30 cellular contexts compared by ENCODE assay signal in genomic region chr14:55404170-55404569, GRCh38. TPM values are rescaled to one million over a fixed set of nuclear protein-coding genes. Genes with fewer than 3 reads are reported as not detected.
DNase-seq lines count a peak whose midpoint lies in the region; ATAC-seq and TF ChIP-seq lines count a peak whose summit lies in the region.
"Had no signal": no experiment of that assay in that cellular context is flagged by ENCODE, and none has a peak within 500 bp of the region (broad histone marks: within the 10 kb centered on the region; RNA-seq: fewer than 3 reads in every experiment).

No MANE protein-coding gene starts in this region.

- no peak overlapping the region for H2BK5ac ChIP-seq in mesenchymal stem cell (ENCODE audit: low read depth, low read length, poor library complexity, severe bottlenecking)

- peak overlapping the region; percentile 20 for H3K4me2 ChIP-seq in Karpas-422 (ENCODE audit: low read depth, low read length, poor library complexity, severe bottlenecking)
- H3K4me2 ChIP-seq in mesenchymal stem cell (ENCODE audit: low read length, poor library complexity, severe bottlenecking) = no peak overlapping the region

- TF ChIP-seq CTCF in heart left ventricle (IDR thresholded peaks at IDR 0.05) (no peak), foreskin keratinocyte (conservative IDR thresholded peaks at IDR 0.05) (no peak)

- H3K27me3 ChIP-seq in heart left ventricle (no peaks in the 10 kb centered on the region), right cardiac atrium (ENCODE audit: control insufficient read depth, insufficient read depth) (no peaks in the 10 kb centered on the region), Karpas-422 (ENCODE audit: low read length) (no peaks in the 10 kb centered on the region), mesenchymal stem cell (ENCODE audit: control insufficient read depth in 1 of 2, insufficient read depth in 1 of 2, low read length in 2 of 2) (no peaks in the 10 kb centered on the region), foreskin keratinocyte (no peaks in the 10 kb centered on the region)
- H3K27me3 ChIP-seq: cardiac muscle cell, left lung, neutrophil, sigmoid colon had no signal

- DNase-seq in heart left ventricle (no peak), right cardiac atrium (no peak), Karpas-422 (no peak), mesenchymal stem cell (no peak), NOMO-1 treated with DMSO at 0.1 percent for 48 hours (lab: John Stamatoyannopoulos, UW; ENCODE audit: unreplicated experiment) (no peak), NCI-H1105 treated with DMSO at 0.1 percent for 48 hours (lab: John Stamatoyannopoulos, UW) (no peak), foreskin keratinocyte (no peak)
- DNase-seq: activated CD4-positive, alpha-beta T cell treated with anti-CD3 and anti-CD28 coated beads for 4 hours; activated CD8-positive, alpha-beta memory T cell treated with anti-CD3 and anti-CD28 coated beads, Interleukin-2, amount 10 ng/mL, durations not matched to agents 7 days and 5 days; aorta; Caco-2; effector CD8-positive, alpha-beta T cell; left lung; MV-4-11; NCI-H1694 treated with DMSO at 0.1 percent for 48 hours; NCI-H446 treated with DMSO at 0.1 percent for 48 hours; NCI-H774; sigmoid colon; stimulated activated CD4-positive, alpha-beta T cell treated with anti-CD3 and anti-CD28 coated beads, Interleukin-4, amount 100 ng/mL, for 1 hour; substantia nigra; SW 1271; T-helper 9 cell had no signal

- H2AFZ ChIP-seq in Karpas-422 (ENCODE audit: low read length) (no peak overlapping the region), mesenchymal stem cell (ENCODE audit: low read depth, low read length) (no peak overlapping the region)

- H3K14ac ChIP-seq in mesenchymal stem cell (ENCODE audit: low read length in 2 of 2) = no peak overlapping the region

- intact Hi-C loops in heart left ventricle (cut with DNase I) = no loop called here
- intact Hi-C loops in right cardiac atrium (cut with DNase I) = no loop called here

- H3K79me2 ChIP-seq in Karpas-422 (ENCODE audit: low read length) = peaks cover 90% of the 10 kb centered on the region

- H3K18ac ChIP-seq in mesenchymal stem cell (ENCODE audit: low read depth in 1 of 2, low read length in 2 of 2) = no peak overlapping the region

- H3K4me1 ChIP-seq in heart left ventricle (peaks cover 0 to 41% (median 19%) of the 10 kb centered on the region in 12 donors), right cardiac atrium (ENCODE audit: control insufficient read depth, insufficient read depth, low read length) (peaks cover 1% of the 10 kb centered on the region), Karpas-422 (ENCODE audit: low read length) (peaks cover 29% of the 10 kb centered on the region), mesenchymal stem cell (ENCODE audit: control insufficient read depth, insufficient read depth, low read depth, low read length) (no peaks in the 10 kb centered on the region), foreskin keratinocyte (peaks cover 5% of the 10 kb centered on the region)
- H3K4me1 ChIP-seq: Caco-2, left lung had no signal

- H4K91ac ChIP-seq in mesenchymal stem cell (ENCODE audit: low read length) = no peak overlapping the region

- no peak overlapping the region for H3K9ac ChIP-seq in Karpas-422 (ENCODE audit: low read length)
- peak overlapping the region; percentile 17 for H3K9ac ChIP-seq in mesenchymal stem cell (ENCODE audit: low read length)

- H3K9me3 ChIP-seq in heart left ventricle = no peaks in the 10 kb centered on the region
- no peaks in the 10 kb centered on the region for H3K9me3 ChIP-seq in right cardiac atrium (ENCODE audit: control insufficient read depth, low read length)
- H3K9me3 ChIP-seq in Karpas-422 (ENCODE audit: low read length) = no peaks in the 10 kb centered on the region
- H3K9me3 ChIP-seq in mesenchymal stem cell (ENCODE audit: control insufficient read depth, low read length) = no peaks in the 10 kb centered on the region
- H3K9me3 ChIP-seq: Caco-2, left lung, neutrophil, sigmoid colon had no signal

- no peak overlapping the region for H2BK12ac ChIP-seq in mesenchymal stem cell (ENCODE audit: low read length in 2 of 2)

- WGBS in heart left ventricle, 4 donors = 43 to 54% (median 47%) methylated on average over 3 of the region's 3 CpGs
- 64% methylated on average over 3 of the region's 3 CpGs for WGBS in right cardiac atrium
- 92% methylated on average over 2 of the region's 3 CpGs for WGBS in mesenchymal stem cell

- no peak overlapping the region for H4K8ac ChIP-seq in mesenchymal stem cell (ENCODE audit: low read length)

- H3K23ac ChIP-seq in mesenchymal stem cell (ENCODE audit: low read length in 2 of 2) = no peak overlapping the region

- peaks cover 26% of the 10 kb centered on the region for H3K79me1 ChIP-seq in mesenchymal stem cell (replicated peaks; ENCODE audit: low read length, poor library complexity, severe bottlenecking)

- no peaks in the 10 kb centered on the region; the same call in 1 of the 2 replicates for H4K20me1 ChIP-seq in Karpas-422 (ENCODE audit: insufficient read depth, low read depth, low read length)

- H3K27ac ChIP-seq in heart left ventricle (peak overlapping the region in 4 of 12 donors; percentile 1 to 18 (median 8)), right cardiac atrium (ENCODE audit: low read length) (no peak overlapping the region), Karpas-422 (ENCODE audit: low read length) (no peak overlapping the region), mesenchymal stem cell (ENCODE audit: low read length, poor library complexity, severe bottlenecking) (no peak overlapping the region), foreskin keratinocyte (no peak overlapping the region)
- H3K27ac ChIP-seq: C4-2B, cardiac muscle cell, coronary artery, left lung, neutrophil, sigmoid colon had no signal

- no peak overlapping the region for H3K4me3 ChIP-seq in heart left ventricle
- no peak overlapping the region for H3K4me3 ChIP-seq in right cardiac atrium (ENCODE audit: low read length)
- H3K4me3 ChIP-seq in Karpas-422 (ENCODE audit: low read length) = no peak overlapping the region
- no peak overlapping the region for H3K4me3 ChIP-seq in mesenchymal stem cell (ENCODE audit: insufficient read depth in 1 of 2, low read depth in 1 of 2, low read length in 2 of 2)
- H3K4me3 ChIP-seq: cardiac muscle cell, coronary artery, left lung, sigmoid colon had no signal

- no peak for TF ChIP-seq POLR2A in heart left ventricle (IDR thresholded peaks at IDR 0.05)

- peak in 3 of 4 donors; percentile 53 to 70 (median 66) for ATAC-seq in heart left ventricle
- ATAC-seq in right cardiac atrium = no peak
- ATAC-seq in foreskin keratinocyte = no peak
- ATAC-seq: activated CD8-positive, alpha-beta memory T cell treated with anti-CD3 and anti-CD28 coated beads, Interleukin-2, amount 10 ng/mL, durations not matched to agents 7 days and 5 days; HCT116; left lung had no signal

- no peak overlapping the region for H3K4ac ChIP-seq in mesenchymal stem cell (ENCODE audit: low read depth in 1 of 2, low read length in 2 of 2)

- no peak overlapping the region for H2BK120ac ChIP-seq in mesenchymal stem cell (ENCODE audit: low read depth, low read length)

- no peaks in the 10 kb centered on the region for H3K9me2 ChIP-seq in Karpas-422 (replicated peaks; ENCODE audit: insufficient read depth, low read length)

- no peak overlapping the region for H2BK15ac ChIP-seq in mesenchymal stem cell (ENCODE audit: low read depth, poor library complexity, severe bottlenecking)

- peaks cover 0 to 7% (median 0%) of the 10 kb centered on the region in 9 donors for H3K36me3 ChIP-seq in heart left ventricle
- no peaks in the 10 kb centered on the region for H3K36me3 ChIP-seq in Karpas-422 (ENCODE audit: insufficient read depth, low read length)
- H3K36me3 ChIP-seq in mesenchymal stem cell (ENCODE audit: control insufficient read depth in 1 of 2, insufficient read depth in 2 of 2, low read depth in 1 of 2, low read length in 2 of 2) = peaks cover 4 to 6% of the 10 kb centered on the region in 2 experiments
- H3K36me3 ChIP-seq: cardiac muscle cell, left lung, neutrophil, sigmoid colon had no signal

- no peak overlapping the region for H2AK5ac ChIP-seq in mesenchymal stem cell (ENCODE audit: low read length, severe bottlenecking)

RNA-seq across cellular contexts. Expression of gene ATG14, which starts 7.5 kb away (rescaled TPM):
- total RNA-seq in heart left ventricle (10 to 100 TPM in 8 of 9 donors, 1 to 10 TPM in 1; 8.7 to 16.2 (median 12.9) TPM), right cardiac atrium (10 to 100 TPM in 3 of 4 donors, 1 to 10 TPM in 1; 8.0 to 12.9 (median 10.9) TPM), foreskin keratinocyte (6.3 and 7.8 TPM in 2 replicates)
- polyA plus RNA-seq in heart left ventricle (1 to 10 TPM; 5.9 to 9.1 TPM), right cardiac atrium (6.7 TPM), foreskin keratinocyte (2.0 and 2.3 TPM in 2 replicates)
- 12.6 and 13.2 TPM in 2 replicates for total RNA-seq in Karpas-422 (2014; rRNA removed; shearing (Covaris generic); ENCODE audit: low replicate concordance)
- 6.2 TPM for polyA plus RNA-seq in mesenchymal stem cell (2013, experiment 1 of 2)
- polyA plus RNA-seq in mesenchymal stem cell (2013, experiment 2 of 2) = 6.5 TPM

RNA-seq across cellular contexts. Expression of gene TBPL2, which starts 36.2 kb away (rescaled TPM):
- not detected for total RNA-seq in heart left ventricle
- polyA plus RNA-seq in heart left ventricle = not detected
- total RNA-seq in right cardiac atrium = not detected
- polyA plus RNA-seq in right cardiac atrium = not detected
- not detected in 2 replicates for total RNA-seq in Karpas-422 (2014; rRNA removed; shearing (Covaris generic); ENCODE audit: low replicate concordance)
- not detected for polyA plus RNA-seq in mesenchymal stem cell (2013, experiment 1 of 2)
- polyA plus RNA-seq in mesenchymal stem cell (2013, experiment 2 of 2) = not detected
- total RNA-seq in foreskin keratinocyte = not detected in 2 replicates
- polyA plus RNA-seq in foreskin keratinocyte = not detected in 2 replicates
- total RNA-seq: activated CD8-positive, alpha-beta memory T cell treated with anti-CD3 and anti-CD28 coated beads, Interleukin-2, amount 10 ng/mL, durations not matched to agents 7 days and 5 days; aorta; Caco-2; cardiac muscle cell; glomerular endothelial cell; left lung; mesenteric fat pad; posterior vena cava; sigmoid colon had no signal
- polyA plus RNA-seq: aorta, cardiac muscle cell, sigmoid colon had no signal

Comparison
In these comparisons a context has a peak if more than half of its experiments do, and no peak if none do; other contexts are left out.
1. ATAC-seq: peak in heart left ventricle (3 of 4); none in right cardiac atrium (0 of 2) and foreskin keratinocyte (single experiment).